8 cellular contexts compared by ENCODE assay signal in genomic region chr1:151251656-151252470, GRCh38. TPM values are rescaled to one million over a fixed set of nuclear protein-coding genes. Genes with fewer than 3 reads are reported as not detected.
DNase-seq lines count a peak whose midpoint lies in the region; ATAC-seq, FAIRE-seq and TF ChIP-seq lines count a peak whose summit lies in the region.

No MANE protein-coding gene starts in this region.

- H3K27me3 ChIP-seq in astrocyte (ENCODE audit: insufficient read depth, low read length), result no peaks in the 10 kb centered on the region
- H3K27me3 ChIP-seq in hepatocyte, result no peaks in the 10 kb centered on the region
- no peaks in the 10 kb centered on the region for H3K27me3 ChIP-seq in small intestine (ENCODE audit: control insufficient read depth in 2 of 2, insufficient read depth in 2 of 2, low read length in 2 of 2)

- 73% methylated on average over 16 of the region's 16 CpGs for WGBS in hepatocyte (ENCODE audit: low lambda C conversion rate, missing lambda C conversion rate)
- WGBS in small intestine, 3 donors, result 62 to 66% (median 63%) methylated on average over 16 of the region's 16 CpGs

- H3K4me1 ChIP-seq in astrocyte (ENCODE audit: insufficient read depth, low read length), result peaks cover 7% of the 10 kb centered on the region
- no peaks in the 10 kb centered on the region for H3K4me1 ChIP-seq in hepatocyte (ENCODE audit: insufficient read depth)
- peaks cover 3% of the 10 kb centered on the region in 2 donors for H3K4me1 ChIP-seq in small intestine (ENCODE audit: control insufficient read depth in 2 of 2, insufficient read depth in 1 of 2, low read depth in 1 of 2, low read length in 1 of 2)

- no peaks in the 10 kb centered on the region for H3K27me3 Mint-ChIP-seq in astrocyte (ENCODE audit: low read depth, unreplicated experiment)

- peaks cover 29% of the 10 kb centered on the region for H3K36me3 ChIP-seq in astrocyte (ENCODE audit: insufficient read depth, low read length)
- H3K36me3 ChIP-seq in hepatocyte (replicated peaks; ENCODE audit: insufficient read depth, low read depth), result no peaks in the 10 kb centered on the region
- peaks cover 0 to 10% of the 10 kb centered on the region in 2 donors for H3K36me3 ChIP-seq in small intestine (ENCODE audit: control insufficient read depth in 2 of 2, insufficient read depth in 2 of 2, low read length in 2 of 2)

- H3K9me2 ChIP-seq in hepatocyte (replicated peaks; ENCODE audit: insufficient read depth), result no peaks in the 10 kb centered on the region

- H3K79me2 ChIP-seq in astrocyte (ENCODE audit: insufficient read depth, low read length), result peaks cover 24% of the 10 kb centered on the region
- H3K79me2 ChIP-seq in hepatocyte, result peaks cover 21% of the 10 kb centered on the region

- ATAC-seq in GM21529 (IDR thresholded peaks at IDR 0.05; ENCODE audit: unreplicated experiment) (peak; percentile 38), GM21423 (IDR thresholded peaks at IDR 0.05; ENCODE audit: unreplicated experiment) (no peak)

- H4K20me1 ChIP-seq in astrocyte (ENCODE audit: insufficient read depth, low read length) (peaks cover 13% of the 10 kb centered on the region), hepatocyte (ENCODE audit: insufficient read depth, poor library complexity, severe bottlenecking) (no peaks in the 10 kb centered on the region)

- H3K4me2 ChIP-seq in astrocyte (ENCODE audit: low read length) (no peak overlapping the region), hepatocyte (no peak overlapping the region)

- H3K4me1 Mint-ChIP-seq in astrocyte (ENCODE audit: low read depth, unreplicated experiment), result peaks cover 17% of the 10 kb centered on the region

- H3K4me3 ChIP-seq in AG09309 (ENCODE audit: control insufficient read depth, low read depth, low read length), result no peak overlapping the region
- no peak overlapping the region for H3K4me3 ChIP-seq in astrocyte (ENCODE audit: insufficient read depth, low read depth, low read length)
- H3K4me3 ChIP-seq in hepatocyte, result no peak overlapping the region
- no peak overlapping the region for H3K4me3 ChIP-seq in small intestine (ENCODE audit: low read depth in 1 of 2, low read length in 2 of 2)

- no peak overlapping the region for H3K9ac ChIP-seq in astrocyte (ENCODE audit: low read length)

- peak; percentile 80 for TF ChIP-seq CTCF in AG09309 (IDR thresholded peaks at IDR 0.05; ENCODE audit: control insufficient read depth, insufficient read depth, low read depth, low read length, missing control alignments)
- TF ChIP-seq CTCF in astrocyte (IDR thresholded peaks at IDR 0.05; ENCODE audit: insufficient read depth, low read depth, low read length), result peak; percentile 97
- peak; percentile 75 for TF ChIP-seq CTCF in hepatocyte (IDR thresholded peaks at IDR 0.05; ENCODE audit: poor library complexity)

- H3K36me3 Mint-ChIP-seq in astrocyte (ENCODE audit: low read depth, unreplicated experiment), result peaks cover 12% of the 10 kb centered on the region

- H3K27ac ChIP-seq in astrocyte (ENCODE audit: low read depth, low read length) (no peak overlapping the region), hepatocyte (no peak overlapping the region), small intestine (ENCODE audit: low read depth in 1 of 2, low read length in 1 of 2) (no peak overlapping the region)

- no peak overlapping the region for H3K4me3 Mint-ChIP-seq in astrocyte (ENCODE audit: unreplicated experiment)

- no peak overlapping the region for H2AFZ ChIP-seq in astrocyte (ENCODE audit: low read depth, low read length)
- no peak overlapping the region for H2AFZ ChIP-seq in hepatocyte

- FAIRE-seq in astrocyte (lab: Jason Lieb, UNC), result no peak
- no peak for FAIRE-seq in small intestine (lab: Jason Lieb, UNC)

- H3K9me3 Mint-ChIP-seq in astrocyte (ENCODE audit: unreplicated experiment), result no peaks in the 10 kb centered on the region

- H3K9me3 ChIP-seq in astrocyte (ENCODE audit: insufficient read depth, low read depth, low read length) (no peaks in the 10 kb centered on the region), hepatocyte (ENCODE audit: low read depth) (no peaks in the 10 kb centered on the region), small intestine (ENCODE audit: control insufficient read depth, low read depth) (no peaks in the 10 kb centered on the region)

- H3K27ac Mint-ChIP-seq in astrocyte (ENCODE audit: unreplicated experiment), result peak overlapping the region; percentile 69

- peak; percentile 43 for DNase-seq in AG09309 (ENCODE audit: low read depth)
- peak; percentile 43 to 52 for DNase-seq in NCI-H1930 (lab: John Stamatoyannopoulos, UW)
- DNase-seq in T-helper 1 cell, result peak; percentile 27 to 76 (median 48)
- DNase-seq in astrocyte (ENCODE audit: low read depth), result peak; percentile 63
- DNase-seq in hepatocyte (ENCODE audit: low spot score), result peak; percentile 90
- DNase-seq in small intestine, result peak; percentile 76

RNA-seq across cellular contexts. Expression of gene PSMD4, which starts 2.7 kb away (rescaled TPM):
- total RNA-seq in astrocyte, result 154 and 171 TPM in 2 replicates
- total RNA-seq in hepatocyte, result 107 and 119 TPM in 2 replicates
- polyA plus RNA-seq in hepatocyte, result 161 and 168 TPM in 2 replicates
- 100 to 1,000 TPM; 152 to 182 (median 153) TPM for polyA plus RNA-seq in small intestine

RNA-seq across cellular contexts. Expression of gene ZNF687, which starts 30.2 kb away (rescaled TPM):
- total RNA-seq in astrocyte (15.4 and 19.1 TPM in 2 replicates), hepatocyte (16.8 and 19.9 TPM in 2 replicates)
- polyA plus RNA-seq in hepatocyte (3.6 and 4.3 TPM in 2 replicates), small intestine (10 to 100 TPM; 12.2 to 13.4 (median 12.3) TPM)

RNA-seq across cellular contexts. Expression of gene PIP5K1A, which starts 53.5 kb away (rescaled TPM):
- total RNA-seq in astrocyte (104 and 121 TPM in 2 replicates), hepatocyte (36.0 and 45.7 TPM in 2 replicates)
- polyA plus RNA-seq in hepatocyte (17.3 and 27.0 TPM in 2 replicates), small intestine (10 to 100 TPM; 18.8 to 31.5 (median 31.3) TPM)
